Comparison of ENCODE assay signal across 8 cellular contexts in the genomic region with DNA sequence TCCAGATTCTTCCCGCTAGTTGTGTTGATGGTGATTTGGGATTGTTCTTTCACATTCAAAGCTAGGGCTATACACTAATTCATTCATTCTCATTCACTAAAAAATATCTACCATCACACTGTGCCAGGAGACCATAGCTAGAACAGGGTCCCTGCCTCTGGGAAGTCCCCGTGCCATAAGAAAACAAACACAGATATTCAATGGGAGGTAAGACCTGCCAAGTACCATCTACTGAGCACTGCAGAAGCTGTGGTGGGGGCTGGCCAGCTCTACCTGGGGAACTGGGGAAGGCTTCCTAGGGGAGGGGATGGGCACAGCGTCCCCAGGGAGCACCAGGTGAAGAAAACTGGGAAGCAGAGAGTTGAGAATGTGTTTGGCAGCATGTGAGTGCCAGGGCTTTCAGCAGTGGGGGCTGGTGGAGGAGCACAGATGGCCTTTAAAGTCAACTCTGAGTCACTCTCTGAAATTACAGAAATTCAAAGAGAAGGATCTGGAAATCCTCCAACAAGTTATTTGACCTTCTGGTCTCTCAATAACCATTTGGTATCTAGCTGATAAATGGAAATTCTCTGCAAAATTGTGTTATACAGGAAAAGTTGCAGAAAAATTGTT.
DNase-seq lines count a peak whose midpoint lies in the region; ATAC-seq, FAIRE-seq and TF ChIP-seq lines count a peak whose summit lies in the region.

No MANE protein-coding gene starts in this region.

- H2BK12ac ChIP-seq in mesenchymal stem cell (ENCODE audit: low read length in 2 of 2) = peak overlapping the region in 1 of 2 experiments; percentile 86

- peak overlapping the region; percentile 6 for H3K4me3 Mint-ChIP-seq in astrocyte (ENCODE audit: unreplicated experiment)

- H3K36me3 Mint-ChIP-seq in astrocyte (ENCODE audit: low read depth, unreplicated experiment) = no peaks in the 10 kb centered on the region

- no peaks in the 10 kb centered on the region for H3K79me1 ChIP-seq in mesenchymal stem cell (replicated peaks; ENCODE audit: low read length, poor library complexity, severe bottlenecking)

- no peak for TF ChIP-seq CTCF in astrocyte (IDR thresholded peaks at IDR 0.05; ENCODE audit: insufficient read depth, low read depth, low read length)

- H3K27me3 ChIP-seq in astrocyte (ENCODE audit: insufficient read depth, low read length) = no peaks in the 10 kb centered on the region
- H3K27me3 ChIP-seq in mesenchymal stem cell (ENCODE audit: control insufficient read depth in 1 of 2, insufficient read depth in 1 of 2, low read length in 2 of 2) = no peaks in the 10 kb centered on the region

- no peaks in the 10 kb centered on the region for H3K79me2 ChIP-seq in astrocyte (ENCODE audit: insufficient read depth, low read length)

- H3K4me1 ChIP-seq in astrocyte (ENCODE audit: insufficient read depth, low read length) (peaks cover 8% of the 10 kb centered on the region), mesenchymal stem cell (ENCODE audit: control insufficient read depth, insufficient read depth, low read depth, low read length) (peaks cover 8% of the 10 kb centered on the region)

- ATAC-seq in GM18909 (IDR thresholded peaks at IDR 0.05; ENCODE audit: poor library complexity, unreplicated experiment) = no peak
- ATAC-seq in GM18907 (IDR thresholded peaks at IDR 0.05; ENCODE audit: unreplicated experiment) = no peak

- no peak overlapping the region for H2BK15ac ChIP-seq in mesenchymal stem cell (ENCODE audit: low read depth, poor library complexity, severe bottlenecking)

- FAIRE-seq in astrocyte (lab: Jason Lieb, UNC) = no peak

- H3K9me3 Mint-ChIP-seq in astrocyte (ENCODE audit: unreplicated experiment) = no peaks in the 10 kb centered on the region

- no peaks in the 10 kb centered on the region for H4K20me1 ChIP-seq in astrocyte (ENCODE audit: insufficient read depth, low read length)

- no peak overlapping the region for H3K9ac ChIP-seq in astrocyte (ENCODE audit: low read length)
- H3K9ac ChIP-seq in mesenchymal stem cell (ENCODE audit: low read length) = peak overlapping the region; percentile 88

- H4K91ac ChIP-seq in mesenchymal stem cell (ENCODE audit: low read length) = peak overlapping the region; percentile 71

- H2AFZ ChIP-seq in astrocyte (ENCODE audit: low read depth, low read length) (no peak overlapping the region), mesenchymal stem cell (ENCODE audit: low read depth, low read length) (no peak overlapping the region)

- no peak overlapping the region for H3K14ac ChIP-seq in mesenchymal stem cell (ENCODE audit: low read length in 2 of 2)

- peak overlapping the region; percentile 88 for H3K27ac Mint-ChIP-seq in astrocyte (ENCODE audit: unreplicated experiment)

- peak; percentile 46 for DNase-seq in COR-L47 (lab: John Stamatoyannopoulos, UW)
- peak; percentile 41 for DNase-seq in NCI-H1105 treated with DMSO at 0.1 percent for 48 hours (lab: John Stamatoyannopoulos, UW)
- peak; percentile 48 for DNase-seq in astrocyte (ENCODE audit: low read depth)
- DNase-seq in mesenchymal stem cell = peak; percentile 84
- no peak for DNase-seq in stimulated activated CD8-positive, alpha-beta memory T cell treated with anti-CD3 and anti-CD28 coated beads, Interleukin-4, amount 100 ng/mL, for 48 hours
- no peak for DNase-seq in CD1c-positive myeloid dendritic cell (ENCODE audit: extremely low spot score)

- H3K4me3 ChIP-seq in astrocyte (ENCODE audit: insufficient read depth, low read depth, low read length) (no peak overlapping the region), mesenchymal stem cell (ENCODE audit: insufficient read depth in 1 of 2, low read depth in 1 of 2, low read length in 2 of 2) (no peak overlapping the region)

- no peak overlapping the region for H3K27ac ChIP-seq in astrocyte (ENCODE audit: low read depth, low read length)
- peak overlapping the region; percentile 33 for H3K27ac ChIP-seq in mesenchymal stem cell (ENCODE audit: low read length, poor library complexity, severe bottlenecking)

- H3K9me3 ChIP-seq in astrocyte (ENCODE audit: insufficient read depth, low read depth, low read length) = no peaks in the 10 kb centered on the region
- no peaks in the 10 kb centered on the region for H3K9me3 ChIP-seq in mesenchymal stem cell (ENCODE audit: control insufficient read depth, low read length)

- no peaks in the 10 kb centered on the region for H3K27me3 Mint-ChIP-seq in astrocyte (ENCODE audit: low read depth, unreplicated experiment)

- H3K4me2 ChIP-seq in astrocyte (ENCODE audit: low read length) (peak overlapping the region; percentile 42), mesenchymal stem cell (ENCODE audit: low read length, poor library complexity, severe bottlenecking) (no peak overlapping the region)

- H4K8ac ChIP-seq in mesenchymal stem cell (ENCODE audit: low read length) = peak overlapping the region; percentile 80

- H3K18ac ChIP-seq in mesenchymal stem cell (ENCODE audit: low read depth in 1 of 2, low read length in 2 of 2) = peak overlapping the region in 1 of 2 experiments; percentile 81

- H3K23ac ChIP-seq in mesenchymal stem cell (ENCODE audit: low read length in 2 of 2) = no peak overlapping the region

- H3K4ac ChIP-seq in mesenchymal stem cell (ENCODE audit: low read depth in 1 of 2, low read length in 2 of 2) = no peak overlapping the region

- no peak overlapping the region for H2BK5ac ChIP-seq in mesenchymal stem cell (ENCODE audit: low read depth, low read length, poor library complexity, severe bottlenecking)

- no peak overlapping the region for H2BK120ac ChIP-seq in mesenchymal stem cell (ENCODE audit: low read depth, low read length)

- peaks cover 17% of the 10 kb centered on the region for H3K4me1 Mint-ChIP-seq in astrocyte (ENCODE audit: low read depth, unreplicated experiment)

- H3K36me3 ChIP-seq in astrocyte (ENCODE audit: insufficient read depth, low read length) = no peaks in the 10 kb centered on the region
- no peaks in the 10 kb centered on the region for H3K36me3 ChIP-seq in mesenchymal stem cell (ENCODE audit: control insufficient read depth in 1 of 2, insufficient read depth in 2 of 2, low read depth in 1 of 2, low read length in 2 of 2)

- 57% methylated on average over 2 of the region's 3 CpGs for WGBS in mesenchymal stem cell

- H2AK5ac ChIP-seq in mesenchymal stem cell (ENCODE audit: low read length, severe bottlenecking) = no peak overlapping the region

Comparison
In these comparisons a context has a peak if more than half of its experiments do, and no peak if none do; other contexts are left out.
1. DNase-seq: peak in COR-L47 (single experiment), NCI-H1105 treated with DMSO at 0.1 percent for 48 hours (single experiment), astrocyte (single experiment) and mesenchymal stem cell (single experiment); none in stimulated activated CD8-positive, alpha-beta memory T cell treated with anti-CD3 and anti-CD28 coated beads, Interleukin-4, amount 100 ng/mL, for 48 hours (single experiment) and CD1c-positive myeloid dendritic cell (single experiment).